ENCODE assay signal across 18 cellular contexts in the genomic region with DNA sequence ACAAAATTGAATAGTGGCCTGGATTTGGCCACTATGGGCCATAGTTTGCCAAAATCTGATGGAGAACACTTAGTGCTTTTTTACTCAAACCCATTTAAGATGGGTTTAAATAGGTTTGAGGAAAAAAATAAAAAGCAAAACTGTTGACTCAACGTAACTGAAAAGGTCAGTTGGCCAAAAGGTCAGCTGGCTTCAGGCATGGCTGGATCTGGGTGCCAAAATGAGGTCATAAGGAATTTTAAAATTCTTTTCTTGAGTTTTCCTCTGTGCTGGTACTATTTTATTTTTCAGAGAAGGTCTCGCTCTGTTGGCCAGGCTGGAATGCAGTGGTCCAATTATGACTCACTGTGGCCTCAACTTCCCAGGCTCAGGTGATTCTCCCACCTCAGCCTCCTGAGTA. TPM values are rescaled to one million over a fixed set of nuclear protein-coding genes. Genes with fewer than 3 reads are reported as not detected.
DNase-seq lines count a peak whose midpoint lies in the region; ATAC-seq lines count a peak whose summit lies in the region.
"Had no signal": no experiment of that assay in that cellular context is flagged by ENCODE, and none has a peak within 500 bp of the region (broad histone marks: within the 10 kb centered on the region; RNA-seq: fewer than 3 reads in every experiment).

No MANE protein-coding gene starts in this region.

- no peak overlapping the region for H3K4ac ChIP-seq in trophoblast cell (ENCODE audit: low read depth, low read length)

- H3K9me3 ChIP-seq in trophoblast cell (ENCODE audit: insufficient read depth, low read depth, low read length) = peaks cover 38% of the 10 kb centered on the region
- H3K9me3 ChIP-seq in aorta (ENCODE audit: control insufficient read depth, low read length) = no peaks in the 10 kb centered on the region

- CTCF ChIA-PET in activated CD8-positive, alpha-beta memory T cell treated with anti-CD3 and anti-CD28 coated beads, Interleukin-2, amount 10 ng/mL, durations not matched to agents 7 days and 5 days (lab: Charles Lee) = interaction anchor here (1.3 to 2.0 kb wide), 2 partner anchors 12 to 32 kb away, joined by 3 to 7 read pairs; no protein-coding TSS in a partner anchor

- no peak overlapping the region for H2AFZ ChIP-seq in trophoblast cell (ENCODE audit: insufficient read depth, low read length, poor library complexity)

- WGBS in trophoblast cell (ENCODE audit: extremely low coverage, insufficient coverage, insufficient read length) = no CpG with 5 or more reads among the region's 2 CpGs
- WGBS in aorta, 2 donors = 20 to 22% methylated on average over 2 of the region's 2 CpGs

- peak; percentile 9 for DNase-seq in activated CD8-positive, alpha-beta memory T cell treated with anti-CD3 and anti-CD28 coated beads, Interleukin-2, amount 10 ng/mL, durations not matched to agents 7 days and 5 days
- DNase-seq in activated CD8-positive, alpha-beta memory T cell treated with anti-CD3 and anti-CD28 coated beads for 24 hours = no peak
- DNase-seq in kidney glomerular epithelial cell (lab: John Stamatoyannopoulos, UW) (peak; percentile 3), trophoblast cell (peak; percentile 7 to 44), aorta (no peak), DMS 273 (lab: John Stamatoyannopoulos, UW; ENCODE audit: unreplicated experiment) (no peak)
- DNase-seq in activated T-cell treated with anti-CD3 and anti-CD28 coated beads, Interleukin-2, amount 50 U/mL, for 48 hours = no peak
- DNase-seq: CD8-positive, alpha-beta T cell; COR-L47; DMS53; HCEC 1CT; HFFc6 had no signal

- no peak overlapping the region for H3K27ac ChIP-seq in trophoblast cell (ENCODE audit: low read depth, low read length)
- no peak overlapping the region for H3K27ac ChIP-seq in aorta (ENCODE audit: low read depth in 1 of 2, low read length in 2 of 2)
- H3K27ac ChIP-seq: 22Rv1 had no signal

- no peak overlapping the region for H3K4me2 ChIP-seq in trophoblast cell (ENCODE audit: low read length)

- H4K8ac ChIP-seq in trophoblast cell (ENCODE audit: low read depth, low read length) = no peak overlapping the region

- H2BK5ac ChIP-seq in trophoblast cell (ENCODE audit: low read depth, low read length, poor library complexity) = no peak overlapping the region

- no peak overlapping the region for H3K23ac ChIP-seq in trophoblast cell (ENCODE audit: low read length)

- H4K91ac ChIP-seq in trophoblast cell (ENCODE audit: low read depth, low read length) = no peak overlapping the region

- no peak overlapping the region for H3K4me3 Mint-ChIP-seq in activated CD8-positive, alpha-beta memory T cell treated with anti-CD3 and anti-CD28 coated beads, Interleukin-2, amount 10 ng/mL, durations not matched to agents 7 days and 5 days
- H3K4me3 Mint-ChIP-seq: CD14-positive monocyte; CD8-positive, alpha-beta T cell; HFFc6 had no signal

- no peaks in the 10 kb centered on the region for H3K79me2 ChIP-seq in trophoblast cell (ENCODE audit: control insufficient read depth, insufficient read depth, low read length, poor library complexity)

- no peak overlapping the region for H2AK5ac ChIP-seq in trophoblast cell (ENCODE audit: low read length)

- no peak overlapping the region for H4K12ac ChIP-seq in trophoblast cell (ENCODE audit: low read depth, low read length)

- no peaks in the 10 kb centered on the region for H3K4me1 ChIP-seq in trophoblast cell (ENCODE audit: control insufficient read depth in 1 of 2, insufficient read depth in 2 of 2, low read length in 2 of 2)
- H3K4me1 ChIP-seq in aorta (ENCODE audit: control insufficient read depth in 1 of 2, insufficient read depth in 2 of 2, low read length in 2 of 2) = no peaks in the 10 kb centered on the region

- H3K79me1 ChIP-seq in trophoblast cell (ENCODE audit: low read length) = no peaks in the 10 kb centered on the region

- H3K36me3 ChIP-seq in trophoblast cell (ENCODE audit: control insufficient read depth in 1 of 2, insufficient read depth in 2 of 2, low read length in 2 of 2) = no peaks in the 10 kb centered on the region
- no peaks in the 10 kb centered on the region for H3K36me3 ChIP-seq in aorta (ENCODE audit: control insufficient read depth in 1 of 2, insufficient read depth in 2 of 2, low read length in 1 of 2)

- peaks cover 5% of the 10 kb centered on the region for H3K36me3 Mint-ChIP-seq in activated CD8-positive, alpha-beta memory T cell treated with anti-CD3 and anti-CD28 coated beads, Interleukin-2, amount 10 ng/mL, durations not matched to agents 7 days and 5 days
- H3K36me3 Mint-ChIP-seq: CD14-positive monocyte had no signal

- no peaks in the 10 kb centered on the region for H3K27me3 ChIP-seq in trophoblast cell (ENCODE audit: insufficient read depth, low read length)
- H3K27me3 ChIP-seq in aorta (ENCODE audit: control insufficient read depth in 1 of 2, insufficient read depth in 2 of 2, low read length in 1 of 2) = no peaks in the 10 kb centered on the region

- H2BK12ac ChIP-seq in trophoblast cell (ENCODE audit: low read length) = no peak overlapping the region

- no peak overlapping the region for H3K14ac ChIP-seq in trophoblast cell (ENCODE audit: low read length)

- intact Hi-C loops in aorta (cut with DNase I) = no loop called here

- no peak overlapping the region for H2BK120ac ChIP-seq in trophoblast cell (ENCODE audit: insufficient read depth, low read length, poor library complexity)

- H3K27ac Mint-ChIP-seq in activated CD8-positive, alpha-beta memory T cell treated with anti-CD3 and anti-CD28 coated beads, Interleukin-2, amount 10 ng/mL, durations not matched to agents 7 days and 5 days = no peak overlapping the region
- H3K27ac Mint-ChIP-seq: CD14-positive monocyte; CD8-positive, alpha-beta T cell; HFFc6 had no signal

- peaks cover 9% of the 10 kb centered on the region for H3K9me3 Mint-ChIP-seq in activated CD8-positive, alpha-beta memory T cell treated with anti-CD3 and anti-CD28 coated beads, Interleukin-2, amount 10 ng/mL, durations not matched to agents 7 days and 5 days (ENCODE audit: low read depth)

- no peak overlapping the region for H3K4me3 ChIP-seq in trophoblast cell (ENCODE audit: low read depth, low read length)
- no peak overlapping the region for H3K4me3 ChIP-seq in aorta (ENCODE audit: low read length in 2 of 2)

- ATAC-seq in activated CD8-positive, alpha-beta memory T cell treated with anti-CD3 and anti-CD28 coated beads, Interleukin-2, amount 10 ng/mL, durations not matched to agents 7 days and 5 days = no peak
- ATAC-seq in aorta (ENCODE audit: low FRiP score) (peak; percentile 56), HG03457 (IDR thresholded peaks at IDR 0.05; ENCODE audit: unreplicated experiment) (no peak)
- ATAC-seq: CD8-positive, alpha-beta T cell had no signal

- peaks cover 3% of the 10 kb centered on the region for H3K4me1 Mint-ChIP-seq in activated CD8-positive, alpha-beta memory T cell treated with anti-CD3 and anti-CD28 coated beads, Interleukin-2, amount 10 ng/mL, durations not matched to agents 7 days and 5 days
- H3K4me1 Mint-ChIP-seq: CD14-positive monocyte had no signal

- H3K9ac ChIP-seq in trophoblast cell (ENCODE audit: low read length) = no peak overlapping the region

- H3K27me3 Mint-ChIP-seq in activated CD8-positive, alpha-beta memory T cell treated with anti-CD3 and anti-CD28 coated beads, Interleukin-2, amount 10 ng/mL, durations not matched to agents 7 days and 5 days = peaks cover 25% of the 10 kb centered on the region

- no peak overlapping the region for H3K18ac ChIP-seq in trophoblast cell (ENCODE audit: low read length)

RNA-seq across cellular contexts. Expression of a gene that starts 51.0 kb away (rescaled TPM):
- total RNA-seq in activated CD8-positive, alpha-beta memory T cell treated with anti-CD3 and anti-CD28 coated beads, Interleukin-2, amount 10 ng/mL, durations not matched to agents 7 days and 5 days = not detected
- not detected in 2 replicates for polyA plus RNA-seq in trophoblast cell (2013)
- not detected for total RNA-seq in aorta
- polyA plus RNA-seq in aorta = 1 to 10 TPM in 1 of 2 donors, not detected in 1; 1.5 TPM
- total RNA-seq: A673; CD8-positive, alpha-beta T cell; H4; HFFc6 had no signal
- polyA plus RNA-seq: BJ, CD14-positive monocyte had no signal

Comparison
In these comparisons a context has a peak if more than half of its experiments do, and no peak if none do; other contexts are left out.
1. DNase-seq: peak in activated CD8-positive, alpha-beta memory T cell treated with anti-CD3 and anti-CD28 coated beads, Interleukin-2, amount 10 ng/mL, durations not matched to agents 7 days and 5 days (single experiment), kidney glomerular epithelial cell (single experiment) and trophoblast cell (2 of 2); none in activated CD8-positive, alpha-beta memory T cell treated with anti-CD3 and anti-CD28 coated beads for 24 hours (single experiment), aorta (0 of 2), activated T-cell treated with anti-CD3 and anti-CD28 coated beads, Interleukin-2, amount 50 U/mL, for 48 hours (0 of 2) and DMS 273 (single experiment).